8 cellular contexts compared by ENCODE assay signal in genomic region chr14:68476212-68476964, GRCh38.
DNase-seq lines count a peak whose midpoint lies in the region; ATAC-seq, FAIRE-seq and TF ChIP-seq lines count a peak whose summit lies in the region.

No MANE protein-coding gene starts in this region.

- peaks cover 9% of the 10 kb centered on the region for H3K4me1 Mint-ChIP-seq in osteocyte (ENCODE audit: unreplicated experiment)

- ATAC-seq in GM18508 (IDR thresholded peaks at IDR 0.05; ENCODE audit: insufficient read depth, unreplicated experiment) (peak; percentile 78), HG02759 (IDR thresholded peaks at IDR 0.05; ENCODE audit: unreplicated experiment) (peak; percentile 90)

- H3K4me3 ChIP-seq in effector memory CD4-positive, alpha-beta T cell (ENCODE audit: insufficient read depth, low read depth, low read length, poor library complexity, severe bottlenecking), result no peak overlapping the region

- DNase-seq in RCC 7860 (ENCODE audit: low spot score) (peak; percentile 89), fibroblast of peridontal ligament (ENCODE audit: extremely low read depth) (peak; percentile 89), osteocyte (ENCODE audit: extremely low spot score, unreplicated experiment) (no peak), NCI-H1436 treated with DMSO at 0.1 percent for 48 hours (lab: John Stamatoyannopoulos, UW) (no peak)
- no peak for DNase-seq in effector memory CD4-positive, alpha-beta T cell
- DNase-seq in activated naive CD4-positive, alpha-beta T cell treated with Interleukin-2 at 50 U/mL for 16 hours, result no peak

- no peaks in the 10 kb centered on the region for H3K9me3 ChIP-seq in effector memory CD4-positive, alpha-beta T cell (ENCODE audit: control insufficient read depth, low read length)

- H3K27ac Mint-ChIP-seq in osteocyte (ENCODE audit: unreplicated experiment), result peak overlapping the region; percentile 5

- no peaks in the 10 kb centered on the region for H3K36me3 ChIP-seq in effector memory CD4-positive, alpha-beta T cell (ENCODE audit: control insufficient read depth, insufficient read depth, low read length)

- H3K27me3 Mint-ChIP-seq in osteocyte (ENCODE audit: unreplicated experiment), result no peaks in the 10 kb centered on the region

- no peak overlapping the region for H3K4me3 Mint-ChIP-seq in osteocyte (ENCODE audit: unreplicated experiment)

- no peak for TF ChIP-seq CTCF in osteocyte (IDR thresholded peaks at IDR 0.05)

- H3K27ac ChIP-seq in effector memory CD4-positive, alpha-beta T cell (ENCODE audit: insufficient read depth, low read length, poor library complexity, severe bottlenecking), result no peak overlapping the region

- H3K4me1 ChIP-seq in effector memory CD4-positive, alpha-beta T cell (ENCODE audit: control insufficient read depth, insufficient read depth, low read length, poor library complexity, severe bottlenecking), result no peaks in the 10 kb centered on the region

- peak; percentile 83 for FAIRE-seq in RCC 7860 (lab: Jason Lieb, UNC)

- H3K27me3 ChIP-seq in effector memory CD4-positive, alpha-beta T cell (replicated peaks; ENCODE audit: control insufficient read depth, insufficient read depth, low read length, poor library complexity, severe bottlenecking), result no peaks in the 10 kb centered on the region

- H3K9me3 Mint-ChIP-seq in osteocyte (ENCODE audit: unreplicated experiment), result no peaks in the 10 kb centered on the region

- H3K36me3 Mint-ChIP-seq in osteocyte (ENCODE audit: unreplicated experiment), result no peaks in the 10 kb centered on the region

Comparison
In these comparisons a context has a peak if more than half of its experiments do, and no peak if none do; other contexts are left out.
1. DNase-seq: peak in RCC 7860 (single experiment) and fibroblast of peridontal ligament (single experiment); none in osteocyte (single experiment), effector memory CD4-positive, alpha-beta T cell (0 of 3), activated naive CD4-positive, alpha-beta T cell treated with Interleukin-2 at 50 U/mL for 16 hours (single experiment) and NCI-H1436 treated with DMSO at 0.1 percent for 48 hours (single experiment).